In genomic region chr10:60943372-60944158, GRCh38 we compare ENCODE assay signal across 8 cellular contexts. TPM values are rescaled to one million over a fixed set of nuclear protein-coding genes. Genes with fewer than 3 reads are reported as not detected.
DNase-seq lines count a peak whose midpoint lies in the region; ATAC-seq and TF ChIP-seq lines count a peak whose summit lies in the region.

No MANE protein-coding gene starts in this region.

- no peak for TF ChIP-seq CTCF in nephron progenitor cell (IDR thresholded peaks at IDR 0.05)

- no peaks in the 10 kb centered on the region for H3K9me3 Mint-ChIP-seq in activated CD4-positive, alpha-beta T cell treated with anti-CD3 and anti-CD28 coated beads for 36 hours (ENCODE audit: low read depth)
- H3K9me3 Mint-ChIP-seq in nephron progenitor cell: no peaks in the 10 kb centered on the region

- peak overlapping the region; percentile 54 for H3K4me3 Mint-ChIP-seq in activated CD4-positive, alpha-beta T cell treated with anti-CD3 and anti-CD28 coated beads for 36 hours
- H3K4me3 Mint-ChIP-seq in nephron progenitor cell: peak overlapping the region; percentile 93

- no peak overlapping the region for H3K27ac Mint-ChIP-seq in activated CD4-positive, alpha-beta T cell treated with anti-CD3 and anti-CD28 coated beads for 36 hours
- peak overlapping the region; percentile 99 for H3K27ac Mint-ChIP-seq in nephron progenitor cell

- DNase-seq in activated CD4-positive, alpha-beta T cell treated with anti-CD3 and anti-CD28 coated beads for 36 hours: peak; percentile 54
- no peak for DNase-seq in activated CD4-positive, alpha-beta T cell treated with anti-CD3 and anti-CD28 coated beads for 4 hours
- DNase-seq in NCI-H2171 (lab: John Stamatoyannopoulos, UW) (peak; percentile 16), globus pallidus (ENCODE audit: low spot score) (peak; percentile 82), nephron progenitor cell (peak; percentile 69), putamen (ENCODE audit: low spot score) (no peak)
- DNase-seq in activated naive CD4-positive, alpha-beta T cell treated with anti-CD3 and anti-CD28 coated beads, Interleukin-2, amount 50 U/mL, for 16 hours: peak; percentile 13

- POLR2A ChIA-PET in activated CD4-positive, alpha-beta T cell treated with anti-CD3 and anti-CD28 coated beads for 36 hours (lab: Charles Lee): no interaction called here

- H3K36me3 Mint-ChIP-seq in activated CD4-positive, alpha-beta T cell treated with anti-CD3 and anti-CD28 coated beads for 36 hours (ENCODE audit: low read depth): no peaks in the 10 kb centered on the region
- peaks cover 15% of the 10 kb centered on the region for H3K36me3 Mint-ChIP-seq in nephron progenitor cell (ENCODE audit: low read depth)

- intact Hi-C loops in activated CD4-positive, alpha-beta T cell treated with anti-CD3 and anti-CD28 coated beads for 36 hours (cut with DNase I, micrococcal nuclease): loop anchor here in 1 of 2 experiments (2.0 kb wide), 1 partner anchor 19 kb away; no protein-coding TSS in a partner anchor

- ATAC-seq in activated CD4-positive, alpha-beta T cell treated with anti-CD3 and anti-CD28 coated beads for 36 hours: peak; percentile 45
- ATAC-seq in HG02610 (IDR thresholded peaks at IDR 0.05; ENCODE audit: unreplicated experiment): peak; percentile 40

- CTCF ChIA-PET in activated CD4-positive, alpha-beta T cell treated with anti-CD3 and anti-CD28 coated beads for 36 hours (lab: Charles Lee): interaction anchor here (0.5 to 1.9 kb wide), 6 partner anchors 12 to 890 kb away, joined by 3 to 5 read pairs (median 4); no protein-coding TSS in a partner anchor

- peaks cover 10% of the 10 kb centered on the region for H3K4me1 Mint-ChIP-seq in activated CD4-positive, alpha-beta T cell treated with anti-CD3 and anti-CD28 coated beads for 36 hours
- H3K4me1 Mint-ChIP-seq in nephron progenitor cell: peaks cover 40% of the 10 kb centered on the region

- peaks cover 38% of the 10 kb centered on the region for H3K27me3 Mint-ChIP-seq in activated CD4-positive, alpha-beta T cell treated with anti-CD3 and anti-CD28 coated beads for 36 hours
- H3K27me3 Mint-ChIP-seq in nephron progenitor cell (ENCODE audit: low read depth, poor library complexity): peaks cover 3% of the 10 kb centered on the region

RNA-seq across cellular contexts. Expression of gene RHOBTB1, which starts 0.4 kb away (rescaled TPM):
- under 1 TPM; 0.04 to 0.21 TPM for total RNA-seq in activated CD4-positive, alpha-beta T cell treated with anti-CD3 and anti-CD28 coated beads for 36 hours

Comparison
In these comparisons a context has a peak if more than half of its experiments do, and no peak if none do; other contexts are left out.
1. DNase-seq: peak in activated CD4-positive, alpha-beta T cell treated with anti-CD3 and anti-CD28 coated beads for 36 hours (single experiment), NCI-H2171 (single experiment), activated naive CD4-positive, alpha-beta T cell treated with anti-CD3 and anti-CD28 coated beads, Interleukin-2, amount 50 U/mL, for 16 hours (single experiment), globus pallidus (single experiment) and nephron progenitor cell (single experiment); none in activated CD4-positive, alpha-beta T cell treated with anti-CD3 and anti-CD28 coated beads for 4 hours (0 of 2) and putamen (single experiment).